8 cellular contexts compared by ENCODE assay signal in the genomic region with DNA sequence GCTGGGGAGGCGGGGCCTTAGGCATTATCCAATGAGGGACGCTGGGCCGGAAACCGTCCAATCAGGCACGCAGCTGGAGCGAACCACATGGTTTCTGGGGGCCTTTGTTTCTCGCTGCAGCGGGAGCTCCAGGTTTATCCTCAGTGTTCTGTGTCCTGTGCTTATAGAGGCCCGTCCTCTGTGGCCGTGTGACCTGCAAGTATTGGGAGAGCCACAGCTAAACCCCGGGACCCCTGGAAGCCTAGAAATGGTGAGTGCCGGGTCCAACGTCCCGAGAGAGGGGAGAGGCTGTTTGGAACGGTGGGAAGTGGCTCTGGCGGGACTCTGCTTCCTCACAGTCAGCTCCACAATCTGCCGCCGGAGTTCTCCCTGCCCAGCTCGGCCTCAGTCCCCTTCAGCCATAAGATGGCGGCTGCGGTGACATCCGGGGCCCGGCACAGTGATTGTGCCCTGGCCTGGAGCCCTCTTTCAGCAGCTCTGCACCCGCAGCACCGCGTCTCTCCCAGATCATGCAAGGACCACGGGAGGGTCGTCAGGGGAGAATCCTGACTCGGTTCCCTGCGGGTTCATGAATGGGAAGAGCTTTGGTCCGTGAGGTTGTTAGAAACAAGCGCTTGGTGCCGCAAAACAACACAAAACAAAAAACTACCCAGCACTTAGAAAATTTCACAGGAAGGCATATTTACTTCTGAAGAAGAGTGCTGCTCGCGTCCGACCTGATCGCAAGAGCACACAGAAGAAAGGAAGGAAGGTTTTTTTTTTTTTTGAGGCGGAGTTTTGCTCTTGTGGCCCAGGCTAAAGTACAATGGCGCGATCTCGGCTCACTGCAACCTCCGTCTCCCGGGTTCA. TPM values are rescaled to one million over a fixed set of nuclear protein-coding genes. Genes with fewer than 3 reads are reported as not detected.
DNase-seq lines count a peak whose midpoint lies in the region; ATAC-seq and FAIRE-seq lines count a peak whose summit lies in the region.

A gene (plus strand): TSS at position 133 of the 849 bp plus-strand sequence. CDS start 115 bp downstream, at position 248.

- DNase-seq in CMK (ENCODE audit: low read depth) = peak; percentile 80
- peak; percentile 21 for DNase-seq in HT-29 (ENCODE audit: low spot score)
- DNase-seq in NOMO-1 treated with dmso at 0.1 percent for 144 hours (lab: John Stamatoyannopoulos, UW; ENCODE audit: unreplicated experiment) = peak; percentile 94
- peak; percentile 89 for DNase-seq in activated CD8-positive, alpha-beta memory T cell treated with anti-CD3 and anti-CD28 coated beads, Interleukin-2, amount 50 U/mL, for 1 hour (ENCODE audit: extremely low read depth)
- DNase-seq in mesenteric fat pad (ENCODE audit: low spot score) = peak; percentile 96
- peak; percentile 96 for DNase-seq in stimulated activated CD8-positive, alpha-beta memory T cell treated with anti-CD3 and anti-CD28 coated beads, Interleukin-15, amount 100 ng/mL, for 1 hour (ENCODE audit: low read depth)

- peak; percentile 85 for ATAC-seq in GM19468 (IDR thresholded peaks at IDR 0.05; ENCODE audit: extremely low read depth, unreplicated experiment)

- peak; percentile 93 for FAIRE-seq in endometrium (lab: Jason Lieb, UNC)

RNA-seq across cellular contexts. Expression of the gene that starts here (rescaled TPM):
- 0.05 and 0.16 TPM in 2 replicates for total RNA-seq in HT-29 (2014; rRNA removed; shearing (Covaris generic))
- total RNA-seq in mesenteric fat pad = 6.5 TPM

Comparison
In these comparisons a context has a peak if more than half of its experiments do, and no peak if none do; other contexts are left out.
1. Peak in every context shown above with its lines: DNase-seq and ATAC-seq.
2. Peak in DNase-seq in HT-29; RNA of the gene not detected or under 1 TPM.
3. DNase-seq: peak in every context shown above with its lines; median percentile 96 in mesenteric fat pad; 96 in stimulated activated CD8-positive, alpha-beta memory T cell treated with anti-CD3 and anti-CD28 coated beads, Interleukin-15, amount 100 ng/mL, for 1 hour; 94 in NOMO-1 treated with dmso at 0.1 percent for 144 hours; 89 in activated CD8-positive, alpha-beta memory T cell treated with anti-CD3 and anti-CD28 coated beads, Interleukin-2, amount 50 U/mL, for 1 hour; 80 in CMK; 21 in HT-29.